1 cellular context compared by ENCODE assay signal in the genomic region with DNA sequence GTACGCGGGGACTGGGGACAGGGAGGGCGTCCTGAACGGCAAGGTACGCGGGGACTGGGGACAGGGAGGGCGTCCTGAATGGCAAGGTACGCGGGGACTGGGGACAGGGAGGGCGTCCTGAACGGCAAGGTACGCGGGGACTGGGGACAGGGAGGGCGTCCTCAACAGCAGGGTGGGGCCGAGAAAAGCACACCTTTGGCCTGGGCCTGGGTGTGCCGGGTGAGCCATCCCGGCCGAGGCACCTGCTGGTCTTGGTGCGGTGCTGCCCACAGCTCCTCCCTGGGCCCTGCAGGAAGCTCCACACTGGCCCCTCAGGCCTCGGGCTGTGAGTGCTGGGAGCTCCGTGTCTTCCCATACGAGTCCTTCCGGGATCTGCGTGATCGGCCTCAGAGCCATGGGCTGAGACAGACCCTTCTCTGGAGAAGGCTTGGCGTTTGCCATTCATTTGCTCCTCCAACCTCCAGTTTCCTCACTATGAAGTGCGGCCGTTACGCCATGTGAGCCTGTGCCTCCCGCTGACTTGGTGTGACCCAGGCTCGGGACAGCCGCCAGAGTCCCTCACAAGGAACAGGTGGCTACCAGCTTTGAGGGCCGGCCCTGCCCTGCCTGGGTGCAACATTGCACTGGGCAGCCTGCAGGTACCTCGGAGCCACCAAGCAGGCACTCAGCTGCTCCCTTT.
TF ChIP-seq lines count a peak whose summit lies in the region.

No MANE protein-coding gene starts in this region.

TF ChIP-seq in HepG2, 621 proteins besides CTCF, POLR2A, EP300 and RAD21:
- TF ChIP-seq, protein P1, sequence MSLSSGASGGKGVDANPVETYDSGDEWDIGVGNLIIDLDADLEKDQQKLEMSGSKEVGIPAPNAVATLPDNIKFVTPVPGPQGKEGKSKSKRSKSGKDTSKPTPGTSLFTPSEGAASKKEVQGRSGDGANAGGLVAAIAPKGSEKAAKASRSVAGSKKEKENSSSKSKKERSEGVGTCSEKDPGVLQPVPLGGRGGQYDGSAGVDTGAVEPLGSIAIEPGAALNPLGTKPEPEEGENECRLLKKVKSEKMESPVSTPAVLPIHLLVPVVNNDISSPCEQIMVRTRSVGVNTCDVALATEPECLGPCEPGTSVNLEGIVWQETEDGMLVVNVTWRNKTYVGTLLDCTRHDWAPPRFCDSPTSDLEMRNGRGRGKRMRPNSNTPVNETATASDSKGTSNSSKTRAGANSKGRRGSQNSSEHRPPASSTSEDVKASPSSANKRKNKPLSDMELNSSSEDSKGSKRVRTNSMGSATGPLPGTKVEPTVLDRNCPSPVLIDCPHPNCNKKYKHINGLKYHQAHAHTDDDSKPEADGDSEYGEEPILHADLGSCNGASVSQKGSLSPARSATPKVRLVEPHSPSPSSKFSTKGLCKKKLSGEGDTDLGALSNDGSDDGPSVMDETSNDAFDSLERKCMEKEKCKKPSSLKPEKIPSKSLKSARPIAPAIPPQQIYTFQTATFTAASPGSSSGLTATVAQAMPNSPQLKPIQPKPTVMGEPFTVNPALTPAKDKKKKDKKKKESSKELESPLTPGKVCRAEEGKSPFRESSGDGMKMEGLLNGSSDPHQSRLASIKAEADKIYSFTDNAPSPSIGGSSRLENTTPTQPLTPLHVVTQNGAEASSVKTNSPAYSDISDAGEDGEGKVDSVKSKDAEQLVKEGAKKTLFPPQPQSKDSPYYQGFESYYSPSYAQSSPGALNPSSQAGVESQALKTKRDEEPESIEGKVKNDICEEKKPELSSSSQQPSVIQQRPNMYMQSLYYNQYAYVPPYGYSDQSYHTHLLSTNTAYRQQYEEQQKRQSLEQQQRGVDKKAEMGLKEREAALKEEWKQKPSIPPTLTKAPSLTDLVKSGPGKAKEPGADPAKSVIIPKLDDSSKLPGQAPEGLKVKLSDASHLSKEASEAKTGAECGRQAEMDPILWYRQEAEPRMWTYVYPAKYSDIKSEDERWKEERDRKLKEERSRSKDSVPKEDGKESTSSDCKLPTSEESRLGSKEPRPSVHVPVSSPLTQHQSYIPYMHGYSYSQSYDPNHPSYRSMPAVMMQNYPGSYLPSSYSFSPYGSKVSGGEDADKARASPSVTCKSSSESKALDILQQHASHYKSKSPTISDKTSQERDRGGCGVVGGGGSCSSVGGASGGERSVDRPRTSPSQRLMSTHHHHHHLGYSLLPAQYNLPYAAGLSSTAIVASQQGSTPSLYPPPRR (CRISPR knock-in tag; IDR thresholded peaks at IDR 0.05; ENCODE audit: borderline replicate concordance), result 0 out of 2 replicates have a peak, but pooled peaks have one; percentile 4
- TF ChIP-seq ZNF329 (CRISPR knock-in tag; IDR thresholded peaks at IDR 0.05; ENCODE audit: low read depth), result 0 out of 2 replicates have a peak, but pooled peaks have one; percentile 36
- TF ChIP-seq, protein P2, sequence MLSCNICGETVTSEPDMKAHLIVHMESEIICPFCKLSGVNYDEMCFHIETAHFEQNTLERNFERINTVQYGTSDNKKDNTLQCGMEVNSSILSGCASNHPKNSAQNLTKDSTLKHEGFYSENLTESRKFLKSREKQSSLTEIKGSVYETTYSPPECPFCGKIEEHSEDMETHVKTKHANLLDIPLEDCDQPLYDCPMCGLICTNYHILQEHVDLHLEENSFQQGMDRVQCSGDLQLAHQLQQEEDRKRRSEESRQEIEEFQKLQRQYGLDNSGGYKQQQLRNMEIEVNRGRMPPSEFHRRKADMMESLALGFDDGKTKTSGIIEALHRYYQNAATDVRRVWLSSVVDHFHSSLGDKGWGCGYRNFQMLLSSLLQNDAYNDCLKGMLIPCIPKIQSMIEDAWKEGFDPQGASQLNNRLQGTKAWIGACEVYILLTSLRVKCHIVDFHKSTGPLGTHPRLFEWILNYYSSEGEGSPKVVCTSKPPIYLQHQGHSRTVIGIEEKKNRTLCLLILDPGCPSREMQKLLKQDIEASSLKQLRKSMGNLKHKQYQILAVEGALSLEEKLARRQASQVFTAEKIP (CRISPR knock-in tag; IDR thresholded peaks at IDR 0.05; ENCODE audit: borderline replicate concordance), result no peak
- TF ChIP-seq, protein P3, sequence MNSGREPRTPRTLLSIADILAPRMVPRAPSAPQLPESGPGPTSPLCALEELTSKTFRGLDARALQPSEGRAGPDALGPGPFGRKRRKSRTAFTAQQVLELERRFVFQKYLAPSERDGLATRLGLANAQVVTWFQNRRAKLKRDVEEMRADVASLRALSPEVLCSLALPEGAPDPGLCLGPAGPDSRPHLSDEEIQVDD (CRISPR knock-in tag; IDR thresholded peaks at IDR 0.05; ENCODE audit: borderline replicate concordance), result 0 out of 2 replicates have a peak, but pooled peaks have one; percentile 33
- no peak for TF ChIP-seq WIZ (CRISPR knock-in tag; IDR thresholded peaks at IDR 0.05)
- TF ChIP-seq AGO2 (optimal IDR thresholded peaks at IDR 0.05; ENCODE audit: low read depth, low read length), result peak; percentile 38
- no peak for TF ChIP-seq TP53 (CRISPR knock-in tag; conservative IDR thresholded peaks at IDR 0.05)
- 0 out of 2 replicates have a peak, but pooled peaks have one; percentile 8 for TF ChIP-seq PCBP1 (IDR thresholded peaks at IDR 0.05; ENCODE audit: borderline replicate concordance, low read depth, low read length)
- TF ChIP-seq MTA1 (CRISPR knock-in tag; IDR thresholded peaks at IDR 0.05; ENCODE audit: borderline replicate concordance), result 0 out of 2 replicates have a peak, but pooled peaks have one; percentile 14
- no peak for TF ChIP-seq SOX6 (IDR thresholded peaks at IDR 0.05)
- TF ChIP-seq SOX6 (CRISPR knock-in tag; IDR thresholded peaks at IDR 0.05), result no peak
- TF ChIP-seq DNMT1 (CRISPR knock-in tag; IDR thresholded peaks at IDR 0.05), result 0 out of 2 replicates have a peak, but pooled peaks have one; percentile 68
- TF ChIP-seq TOPORS (CRISPR knock-in tag; IDR thresholded peaks at IDR 0.05), result peak; percentile 9; the same call in 1 of the 2 replicates
- no peak for TF ChIP-seq NFATC3 (CRISPR knock-in tag; IDR thresholded peaks at IDR 0.05)
- no peak for TF ChIP-seq NONO (IDR thresholded peaks at IDR 0.05)
- 0 out of 2 replicates have a peak, but pooled peaks have one; percentile 4 for TF ChIP-seq NONO (CRISPR knock-in tag; conservative IDR thresholded peaks at IDR 0.05)
- TF ChIP-seq RBFOX2 (IDR thresholded peaks at IDR 0.05; ENCODE audit: low read depth, low read length), result peak; percentile 33
- TF ChIP-seq, protein P4, sequence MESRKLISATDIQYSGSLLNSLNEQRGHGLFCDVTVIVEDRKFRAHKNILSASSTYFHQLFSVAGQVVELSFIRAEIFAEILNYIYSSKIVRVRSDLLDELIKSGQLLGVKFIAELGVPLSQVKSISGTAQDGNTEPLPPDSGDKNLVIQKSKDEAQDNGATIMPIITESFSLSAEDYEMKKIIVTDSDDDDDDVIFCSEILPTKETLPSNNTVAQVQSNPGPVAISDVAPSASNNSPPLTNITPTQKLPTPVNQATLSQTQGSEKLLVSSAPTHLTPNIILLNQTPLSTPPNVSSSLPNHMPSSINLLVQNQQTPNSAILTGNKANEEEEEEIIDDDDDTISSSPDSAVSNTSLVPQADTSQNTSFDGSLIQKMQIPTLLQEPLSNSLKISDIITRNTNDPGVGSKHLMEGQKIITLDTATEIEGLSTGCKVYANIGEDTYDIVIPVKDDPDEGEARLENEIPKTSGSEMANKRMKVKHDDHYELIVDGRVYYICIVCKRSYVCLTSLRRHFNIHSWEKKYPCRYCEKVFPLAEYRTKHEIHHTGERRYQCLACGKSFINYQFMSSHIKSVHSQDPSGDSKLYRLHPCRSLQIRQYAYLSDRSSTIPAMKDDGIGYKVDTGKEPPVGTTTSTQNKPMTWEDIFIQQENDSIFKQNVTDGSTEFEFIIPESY (CRISPR knock-in tag; IDR thresholded peaks at IDR 0.05), result peak; percentile 21; the same call in 1 of the 2 replicates
- TF ChIP-seq, protein P5, sequence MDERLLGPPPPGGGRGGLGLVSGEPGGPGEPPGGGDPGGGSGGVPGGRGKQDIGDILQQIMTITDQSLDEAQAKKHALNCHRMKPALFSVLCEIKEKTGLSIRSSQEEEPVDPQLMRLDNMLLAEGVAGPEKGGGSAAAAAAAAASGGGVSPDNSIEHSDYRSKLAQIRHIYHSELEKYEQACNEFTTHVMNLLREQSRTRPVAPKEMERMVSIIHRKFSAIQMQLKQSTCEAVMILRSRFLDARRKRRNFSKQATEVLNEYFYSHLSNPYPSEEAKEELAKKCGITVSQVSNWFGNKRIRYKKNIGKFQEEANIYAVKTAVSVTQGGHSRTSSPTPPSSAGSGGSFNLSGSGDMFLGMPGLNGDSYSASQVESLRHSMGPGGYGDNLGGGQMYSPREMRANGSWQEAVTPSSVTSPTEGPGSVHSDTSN (CRISPR knock-in tag; IDR thresholded peaks at IDR 0.05), result no peak
- no peak for TF ChIP-seq PHF21A (CRISPR knock-in tag; IDR thresholded peaks at IDR 0.05)
- no peak for TF ChIP-seq PHF20 (CRISPR knock-in tag; IDR thresholded peaks at IDR 0.05)
- no peak for TF ChIP-seq RBM39 (IDR thresholded peaks at IDR 0.05; ENCODE audit: low read depth, low read length, poor library complexity, severe bottlenecking)
- no peak for TF ChIP-seq ZNF160 (CRISPR knock-in tag; IDR thresholded peaks at IDR 0.05)
- no peak for TF ChIP-seq JUNB (CRISPR knock-in tag; IDR thresholded peaks at IDR 0.05; ENCODE audit: borderline replicate concordance)
